Comparison of ENCODE assay signal across 17 cellular contexts in genomic region chr22:36778020-36778419, GRCh38. TPM values are rescaled to one million over a fixed set of nuclear protein-coding genes. Genes with fewer than 3 reads are reported as not detected.
"Had no signal": no experiment of that assay in that cellular context is flagged by ENCODE, and none has a peak within 500 bp of the region (broad histone marks: within the 10 kb centered on the region; RNA-seq: fewer than 3 reads in every experiment).

No MANE protein-coding gene starts in this region.

- H3K9me3 ChIP-seq: gastrocnemius medialis, ovary, sigmoid colon, upper lobe of right lung had no signal

- H3K27ac ChIP-seq: coronary artery, epithelial cell of prostate, gastrocnemius medialis, heart right ventricle, ovary, sigmoid colon, upper lobe of right lung, WERI-Rb-1 had no signal

- H3K4me3 Mint-ChIP-seq: nephron progenitor cell had no signal

- DNase-seq: activated CD4-positive, alpha-beta T cell treated with anti-CD3 and anti-CD28 coated beads for 4 hours; caudate nucleus; effector memory CD4-positive, alpha-beta T cell; gastrocnemius medialis; heart right ventricle; nephron progenitor cell; ovary; sigmoid colon; stimulated activated CD4-positive, alpha-beta T cell treated with anti-CD3 and anti-CD28 coated beads, Interleukin-2, amount 100 ng/mL, for 24 hours; stimulated activated naive CD4-positive, alpha-beta T cell treated with Interleukin-2 at 50 U/mL for 16 hours; T1000; upper lobe of right lung; WERI-Rb-1 had no signal

- ATAC-seq: gastrocnemius medialis, heart right ventricle, upper lobe of right lung had no signal

- H3K27me3 ChIP-seq: gastrocnemius medialis, ovary, sigmoid colon, upper lobe of right lung had no signal

- H3K27ac Mint-ChIP-seq: nephron progenitor cell had no signal

RNA-seq across cellular contexts. Expression of gene PVALB, which starts 38.8 kb away (rescaled TPM):
- total RNA-seq: heart right ventricle, lung microvascular endothelial cell, sigmoid colon, temporal lobe had no signal
